ENCODE assay signal across 1 cellular context in the genomic region with DNA sequence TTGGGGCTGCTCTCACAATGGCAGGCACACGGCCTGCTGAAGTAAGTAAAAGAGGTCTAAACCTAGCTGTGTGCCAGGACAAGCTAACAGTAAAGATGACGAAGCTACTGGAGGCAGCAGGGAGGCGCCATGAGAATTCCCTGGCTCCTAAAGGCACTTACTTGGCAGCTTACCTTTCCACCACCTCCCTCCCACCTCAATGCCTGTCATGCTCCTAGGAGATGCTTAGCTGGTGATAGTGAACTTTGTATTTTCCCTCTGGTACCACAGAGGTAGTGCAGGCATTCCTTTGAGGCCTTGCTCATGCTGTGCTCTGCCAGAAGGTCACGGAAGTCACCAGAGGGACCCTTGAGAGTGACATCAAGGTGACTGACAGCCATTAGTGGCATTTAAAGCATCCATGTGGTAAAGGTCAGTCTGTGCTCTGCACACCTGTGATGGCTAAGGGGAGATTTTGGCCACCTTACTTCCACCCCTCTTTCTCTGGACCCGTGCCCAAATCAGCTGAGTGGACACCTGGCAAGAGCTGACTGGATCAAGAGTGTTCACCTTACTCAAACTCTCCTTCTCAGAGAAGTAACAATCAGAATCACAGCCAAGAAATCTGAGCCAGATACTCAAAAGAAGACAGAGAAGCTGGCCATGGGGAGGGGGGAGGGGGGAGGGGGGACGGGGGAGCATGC.
TF ChIP-seq lines count a peak whose summit lies in the region.

No MANE protein-coding gene starts in this region.

TF ChIP-seq in H1, 55 proteins besides CTCF, POLR2A, EP300 and RAD21:
- TF ChIP-seq SIN3A (conservative IDR thresholded peaks at IDR 0.05 in 1 of 2, IDR thresholded peaks at IDR 0.05 in 1 of 2; ENCODE audit: low read depth in 1 of 2, low read length in 2 of 2), result 0 out of 4 replicates have a peak, but pooled peaks of 1 of the 2 experiments have one; percentile 22
- TF ChIP-seq TEAD4 (IDR thresholded peaks at IDR 0.05; ENCODE audit: low read depth, low read length), result no peak
TF ChIP-seq in H1: peak in this region for 1.
